9 cellular contexts compared by ENCODE assay signal in genomic region chr6:108175592-108176279, GRCh38. TPM values are rescaled to one million over a fixed set of nuclear protein-coding genes. Genes with fewer than 3 reads are reported as not detected.
A peak's percentile ranks its signal among the peaks of the same experiment; 100 is the strongest.
DNase-seq lines count a peak whose midpoint lies in the region; ATAC-seq and TF ChIP-seq lines count a peak whose summit lies in the region.
"Had no signal": no experiment of that assay in that cellular context is flagged by ENCODE, and none has a peak within 500 bp of the region (broad histone marks: within the 10 kb centered on the region; RNA-seq: fewer than 3 reads in every experiment).

No MANE protein-coding gene starts in this region.

- peak overlapping the region in 1 of 2 donors; percentile 31 for H3K4me3 ChIP-seq in left lung
- peak overlapping the region; percentile 25 for H3K4me3 ChIP-seq in thoracic aorta

- peak; percentile 19 for ATAC-seq in activated T-helper 17 cell treated with anti-CD3 and anti-CD28 coated beads, Interleukin-2, amount 50 U/mL, for 72 hours (replicated peaks)
- ATAC-seq in left lung, result peak; percentile 72
- no peak for ATAC-seq in thoracic aorta (ENCODE audit: insufficient number of reproducible peaks, low FRiP score, low read depth)
- no peak for ATAC-seq in GM19351 (IDR thresholded peaks at IDR 0.05; ENCODE audit: unreplicated experiment)

- no peaks in the 10 kb centered on the region for H3K36me3 Mint-ChIP-seq in activated naive CD4-positive, alpha-beta T cell treated with anti-CD3 and anti-CD28 coated beads, Interleukin-2, amount 50 U/mL, for 24 hours
- no peaks in the 10 kb centered on the region for H3K36me3 Mint-ChIP-seq in activated T-helper 17 cell treated with anti-CD3 and anti-CD28 coated beads, Interleukin-2, amount 50 U/mL, for 72 hours (ENCODE audit: low read depth)

- H3K27me3 Mint-ChIP-seq in activated naive CD4-positive, alpha-beta T cell treated with anti-CD3 and anti-CD28 coated beads, Interleukin-2, amount 50 U/mL, for 24 hours, result peaks cover 70% of the 10 kb centered on the region
- peaks cover 71% of the 10 kb centered on the region for H3K27me3 Mint-ChIP-seq in activated T-helper 17 cell treated with anti-CD3 and anti-CD28 coated beads, Interleukin-2, amount 50 U/mL, for 72 hours

- H3K9me3 ChIP-seq in left lung, result no peaks in the 10 kb centered on the region
- H3K9me3 ChIP-seq in thoracic aorta, result no peaks in the 10 kb centered on the region

- H3K36me3 ChIP-seq in left lung (no peaks in the 10 kb centered on the region), thoracic aorta (no peaks in the 10 kb centered on the region)

- H3K9me3 Mint-ChIP-seq in activated naive CD4-positive, alpha-beta T cell treated with anti-CD3 and anti-CD28 coated beads, Interleukin-2, amount 50 U/mL, for 24 hours, result no peaks in the 10 kb centered on the region
- H3K9me3 Mint-ChIP-seq in activated T-helper 17 cell treated with anti-CD3 and anti-CD28 coated beads, Interleukin-2, amount 50 U/mL, for 72 hours, result no peaks in the 10 kb centered on the region

- TF ChIP-seq CTCF in left lung (IDR thresholded peaks at IDR 0.05) (no peak), thoracic aorta (IDR thresholded peaks at IDR 0.05) (no peak), RWPE1 (conservative IDR thresholded peaks at IDR 0.05; ENCODE audit: low read depth) (no peak)

- no peak for DNase-seq in activated naive CD4-positive, alpha-beta T cell (lab: John Stamatoyannopoulos, UW)
- DNase-seq in left lung (peak in 1 of 2 donors; percentile 88), thoracic aorta (ENCODE audit: low spot score) (no peak), RWPE1 (ENCODE audit: low spot score) (no peak), Ammon's horn (ENCODE audit: low spot score) (no peak)
- DNase-seq: right cardiac atrium had no signal

- intact Hi-C loops in left lung (cut with DNase I), result no loop called here

- H3K4me1 Mint-ChIP-seq in activated naive CD4-positive, alpha-beta T cell treated with anti-CD3 and anti-CD28 coated beads, Interleukin-2, amount 50 U/mL, for 24 hours, result peaks cover 24% of the 10 kb centered on the region
- H3K4me1 Mint-ChIP-seq in activated T-helper 17 cell treated with anti-CD3 and anti-CD28 coated beads, Interleukin-2, amount 50 U/mL, for 72 hours, result peaks cover 4% of the 10 kb centered on the region

- CTCF ChIA-PET in RWPE1 (lab: Yijun Ruan, JAX), result interaction anchor here (1.2 kb wide), 1 partner anchor 13 kb away, joined by 3 read pairs; no protein-coding TSS in a partner anchor

- POLR2A ChIA-PET in RWPE1 (lab: Yijun Ruan, JAX; ENCODE audit: low non-redundant PET), result no interaction called here

- no peak overlapping the region for H3K27ac ChIP-seq in left lung
- no peak overlapping the region for H3K27ac ChIP-seq in thoracic aorta
- no peak overlapping the region for H3K27ac ChIP-seq in RWPE1

- peak overlapping the region; percentile 56 for H3K4me3 Mint-ChIP-seq in activated naive CD4-positive, alpha-beta T cell treated with anti-CD3 and anti-CD28 coated beads, Interleukin-2, amount 50 U/mL, for 24 hours
- peak overlapping the region; percentile 31 for H3K4me3 Mint-ChIP-seq in activated T-helper 17 cell treated with anti-CD3 and anti-CD28 coated beads, Interleukin-2, amount 50 U/mL, for 72 hours

- H3K4me1 ChIP-seq in left lung (peaks cover 0 to 18% of the 10 kb centered on the region in 2 donors), thoracic aorta (ENCODE audit: control insufficient read depth in 1 of 2, low read depth in 2 of 2) (peaks cover 9 to 19% of the 10 kb centered on the region in 2 donors)

- no peak overlapping the region for H3K27ac Mint-ChIP-seq in activated naive CD4-positive, alpha-beta T cell treated with anti-CD3 and anti-CD28 coated beads, Interleukin-2, amount 50 U/mL, for 24 hours
- no peak overlapping the region for H3K27ac Mint-ChIP-seq in activated T-helper 17 cell treated with anti-CD3 and anti-CD28 coated beads, Interleukin-2, amount 50 U/mL, for 72 hours

- H3K27me3 ChIP-seq in left lung (peaks cover 94 to 98% of the 10 kb centered on the region in 2 donors), thoracic aorta (replicated peaks; ENCODE audit: insufficient read depth) (peaks cover 17% of the 10 kb centered on the region)

RNA-seq across cellular contexts. Expression of gene NR2E1, which starts 9.9 kb away (rescaled TPM):
- not detected for total RNA-seq in activated T-helper 17 cell treated with anti-CD3 and anti-CD28 coated beads, Interleukin-2, amount 50 U/mL, for 72 hours
- not detected for total RNA-seq in left lung
- not detected for total RNA-seq in thoracic aorta
- total RNA-seq: right cardiac atrium had no signal

Comparison
In these comparisons a context has a peak if more than half of its experiments do, and no peak if none do; other contexts are left out.
1. ATAC-seq: peak in activated T-helper 17 cell treated with anti-CD3 and anti-CD28 coated beads, Interleukin-2, amount 50 U/mL, for 72 hours (single experiment) and left lung (single experiment); none in thoracic aorta (single experiment) and GM19351 (single experiment).